In the genomic region with DNA sequence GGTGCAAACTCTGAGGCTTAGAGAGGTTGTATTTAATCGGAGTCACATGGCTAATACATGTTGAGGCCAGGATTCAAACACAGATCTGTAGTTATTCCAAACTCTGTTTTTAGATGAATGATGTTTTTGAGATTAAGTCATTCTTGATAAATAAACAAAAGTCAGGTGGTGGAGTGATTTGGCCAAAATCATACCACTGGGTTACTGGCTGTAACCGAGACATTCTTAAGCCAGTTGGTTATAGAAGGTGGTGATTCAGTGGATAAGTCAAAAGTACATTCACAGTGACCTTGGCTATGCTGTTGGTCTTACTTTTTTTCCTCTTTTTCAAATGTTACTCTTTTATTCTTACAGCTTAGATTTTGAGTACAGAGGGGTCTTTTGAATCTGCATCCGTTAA, we compare ENCODE assay signal across 25 cellular contexts.
DNase-seq lines count a peak whose midpoint lies in the region; ATAC-seq and TF ChIP-seq lines count a peak whose summit lies in the region.
"Had no signal": no experiment of that assay in that cellular context is flagged by ENCODE, and none has a peak within 500 bp of the region (broad histone marks: within the 10 kb centered on the region; RNA-seq: fewer than 3 reads in every experiment).

No MANE protein-coding gene starts in this region.

- WGBS in IMR-90 (ENCODE audit: extremely low coverage in 2 of 2, insufficient read length in 1 of 2), 2 experiments: no CpG with 5 or more reads among the region's 3 CpGs
- 62 to 71% methylated on average over 3 of the region's 3 CpGs for WGBS in sigmoid colon, 2 donors

- no peaks in the 10 kb centered on the region for H4K20me1 ChIP-seq in IMR-90 (ENCODE audit: insufficient read depth, low read length)

- H3K4me2 ChIP-seq in IMR-90 (ENCODE audit: low read depth, low read length): no peak overlapping the region
- H3K4me2 ChIP-seq: PC-9 had no signal

- H3K18ac ChIP-seq in IMR-90 (ENCODE audit: low read depth, low read length): no peak overlapping the region

- H3K79me1 ChIP-seq in IMR-90 (ENCODE audit: low read depth in 1 of 2, low read length in 2 of 2): no peaks in the 10 kb centered on the region

- no peaks in the 10 kb centered on the region for H3K27me3 ChIP-seq in IMR-90 (ENCODE audit: control insufficient read depth, insufficient read depth, low read length)
- H3K27me3 ChIP-seq in WERI-Rb-1 (ENCODE audit: insufficient read depth, low read depth, severe bottlenecking): no peaks in the 10 kb centered on the region
- H3K27me3 ChIP-seq in sigmoid colon: no peaks in the 10 kb centered on the region

- H3K14ac ChIP-seq in IMR-90 (replicated peaks; ENCODE audit: low read depth, low read length): no peak overlapping the region

- H3K9me3 ChIP-seq in IMR-90 (ENCODE audit: control insufficient read depth, insufficient read depth, low read length) (no peaks in the 10 kb centered on the region), WERI-Rb-1 (ENCODE audit: severe bottlenecking) (no peaks in the 10 kb centered on the region), sigmoid colon (no peaks in the 10 kb centered on the region)

- no peak for TF ChIP-seq POLR2A in IMR-90 (IDR thresholded peaks at IDR 0.05; ENCODE audit: low read depth, low read length)
- no peak for TF ChIP-seq POLR2A in sigmoid colon (IDR thresholded peaks at IDR 0.05)
- TF ChIP-seq POLR2A in GM18505 (IDR thresholded peaks at IDR 0.05; ENCODE audit: borderline replicate concordance, extremely low read depth, insufficient read depth, insufficient read length): no peak

- no peak overlapping the region for H2BK15ac ChIP-seq in IMR-90 (ENCODE audit: low read depth, low read length)

- no peak overlapping the region for H4K8ac ChIP-seq in IMR-90 (ENCODE audit: low read depth in 2 of 2, low read length in 2 of 2)

- no peak overlapping the region for H3K23ac ChIP-seq in IMR-90 (ENCODE audit: low read depth, low read length)

- ATAC-seq in IMR-90 (ENCODE audit: low read depth) (no peak), GM18505 (IDR thresholded peaks at IDR 0.05; ENCODE audit: unreplicated experiment) (no peak)
- ATAC-seq: CD8-positive, alpha-beta T cell had no signal

- no peaks in the 10 kb centered on the region for H3K9me1 ChIP-seq in IMR-90 (ENCODE audit: insufficient read depth, low read length)

- POLR2A ChIA-PET in IMR-90 (lab: Charles Lee; ENCODE audit: unreplicated experiment): no interaction called here

- no peak overlapping the region for H3K4ac ChIP-seq in IMR-90 (ENCODE audit: low read depth, low read length)

- H3K4me1 ChIP-seq in IMR-90 (ENCODE audit: control insufficient read depth, insufficient read depth, low read length): no peaks in the 10 kb centered on the region
- H3K4me1 ChIP-seq in sigmoid colon: no peaks in the 10 kb centered on the region

- BruUV-seq in IMR-90 (replicated peaks; lab: Mats Ljungman, UMichigan): no TSS peak

- H2AK5ac ChIP-seq in IMR-90 (ENCODE audit: low read depth, low read length): no peak overlapping the region

- TF ChIP-seq RAD21 in IMR-90 (IDR thresholded peaks at IDR 0.05; ENCODE audit: low read length): no peak

- H2BK20ac ChIP-seq in IMR-90 (ENCODE audit: low read depth, low read length): no peak overlapping the region

- H2BK120ac ChIP-seq in IMR-90 (ENCODE audit: low read depth, low read length): no peak overlapping the region

- no peak for TF ChIP-seq CTCF in IMR-90 (conservative IDR thresholded peaks at IDR 0.05; ENCODE audit: low read depth, low read length)
- no peak for TF ChIP-seq CTCF in foreskin fibroblast (IDR thresholded peaks at IDR 0.05; ENCODE audit: low read depth, low read length)
- no peak for TF ChIP-seq CTCF in WERI-Rb-1 (IDR thresholded peaks at IDR 0.05; ENCODE audit: low read depth, low read length)
- TF ChIP-seq CTCF in sigmoid colon (IDR thresholded peaks at IDR 0.05): no peak

- DNase-seq in A172 (ENCODE audit: low spot score): peak; percentile 41
- peak; percentile 4 for DNase-seq in IMR-90
- peak; percentile 29 for DNase-seq in astrocyte of the hippocampus (ENCODE audit: low read depth, low spot score)
- DNase-seq in foreskin fibroblast: peak; percentile 24 to 73
- no peak for DNase-seq in WERI-Rb-1
- no peak for DNase-seq in sigmoid colon
- no peak for DNase-seq in AG20443 (ENCODE audit: low spot score)
- DNase-seq: AML-193; C1 segment of cervical spinal cord; CD8-positive, alpha-beta T cell; DND-41; GDM1; Kasumi-1; MM.1S; NCI-H1092; NCI-H1436; NCI-H1930; NCI-H2227 treated with DMSO at 0.1 percent for 48 hours; NCI-H510A treated with DMSO at 0.1 percent for 48 hours; NCI-H748 treated with DMSO at 0.1 percent for 48 hours; PC-9; SIG-M5 had no signal

- H2AK9ac ChIP-seq in IMR-90 (replicated peaks; ENCODE audit: low read depth, low read length, poor library complexity): no peak overlapping the region

- H3K27ac ChIP-seq in IMR-90 (ENCODE audit: insufficient read depth, low read length) (no peak overlapping the region), WERI-Rb-1 (no peak overlapping the region), sigmoid colon (no peak overlapping the region)
- H3K27ac ChIP-seq: 22Rv1, PC-9, RWPE1 had no signal

- dilution Hi-C loops in IMR-90 (cut with HindIII; ENCODE audit: low sequenced_read_pairs, unreplicated experiment): no loop called here

- H4K5ac ChIP-seq in IMR-90 (ENCODE audit: low read depth, low read length): no peak overlapping the region

- H3K9ac ChIP-seq in IMR-90 (ENCODE audit: low read depth, low read length): no peak overlapping the region

- TF ChIP-seq EP300 in sigmoid colon (IDR thresholded peaks at IDR 0.05): no peak

- no peaks in the 10 kb centered on the region for H3K36me3 ChIP-seq in IMR-90 (ENCODE audit: control insufficient read depth, insufficient read depth, low read length)
- no peaks in the 10 kb centered on the region for H3K36me3 ChIP-seq in WERI-Rb-1
- H3K36me3 ChIP-seq in sigmoid colon: no peaks in the 10 kb centered on the region

- H3K4me3 ChIP-seq in IMR-90 (ENCODE audit: insufficient read depth, low read depth, low read length) (no peak overlapping the region), foreskin fibroblast (ENCODE audit: low read depth in 1 of 2, low read length in 2 of 2) (no peak overlapping the region), WERI-Rb-1 (ENCODE audit: low read depth, low read length) (no peak overlapping the region), sigmoid colon (no peak overlapping the region)
- H3K4me3 ChIP-seq: PC-9 had no signal

- H2BK5ac ChIP-seq in IMR-90 (ENCODE audit: low read depth, low read length, poor library complexity, severe bottlenecking): no peak overlapping the region

- H2AFZ ChIP-seq in IMR-90 (replicated peaks; ENCODE audit: low read length, poor library complexity): no peak overlapping the region
- H2AFZ ChIP-seq: PC-9 had no signal

- intact Hi-C loops in IMR-90 (cut with micrococcal nuclease): no loop called here
- intact Hi-C loops in sigmoid colon (cut with DNase I): no loop called here

- no peak overlapping the region for H3K56ac ChIP-seq in IMR-90 (ENCODE audit: extremely low read depth, insufficient read depth, low read length)

- H4K91ac ChIP-seq in IMR-90 (ENCODE audit: insufficient read depth, low read depth, low read length): no peak overlapping the region

- CTCF ChIA-PET in IMR-90 (lab: Yijun Ruan, JAX): no interaction called here

- in situ Hi-C loops in IMR-90 (cut with MboI; ENCODE audit: low sequenced_read_pairs): no loop called here

TF ChIP-seq in IMR-90, 13 proteins besides CTCF, POLR2A, EP300 and RAD21:
- TF ChIP-seq MAFK (IDR thresholded peaks at IDR 0.05; ENCODE audit: low read depth, low read length) (no peak), MAZ (IDR thresholded peaks at IDR 0.05; ENCODE audit: borderline replicate concordance, low read depth, low read length) (no peak), FOS (IDR thresholded peaks at IDR 0.05; ENCODE audit: low read depth, low read length) (no peak), BHLHE40 (IDR thresholded peaks at IDR 0.05; ENCODE audit: low read depth, low read length) (no peak), MXI1 (IDR thresholded peaks at IDR 0.05; ENCODE audit: borderline replicate concordance, low read depth, low read length) (no peak), CHD1 (IDR thresholded peaks at IDR 0.05; ENCODE audit: low read depth, low read length) (no peak)
- TF ChIP-seq, protein P1, sequence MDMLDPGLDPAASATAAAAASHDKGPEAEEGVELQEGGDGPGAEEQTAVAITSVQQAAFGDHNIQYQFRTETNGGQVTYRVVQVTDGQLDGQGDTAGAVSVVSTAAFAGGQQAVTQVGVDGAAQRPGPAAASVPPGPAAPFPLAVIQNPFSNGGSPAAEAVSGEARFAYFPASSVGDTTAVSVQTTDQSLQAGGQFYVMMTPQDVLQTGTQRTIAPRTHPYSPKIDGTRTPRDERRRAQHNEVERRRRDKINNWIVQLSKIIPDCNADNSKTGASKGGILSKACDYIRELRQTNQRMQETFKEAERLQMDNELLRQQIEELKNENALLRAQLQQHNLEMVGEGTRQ (IDR thresholded peaks at IDR 0.05; ENCODE audit: low read depth, low read length): no peak

Comparison
In these comparisons a context has a peak if more than half of its experiments do, and no peak if none do; other contexts are left out.
1. DNase-seq: peak in A172 (single experiment), IMR-90 (single experiment), astrocyte of the hippocampus (single experiment) and foreskin fibroblast (2 of 2); none in WERI-Rb-1 (single experiment), sigmoid colon (single experiment) and AG20443 (single experiment).